Comparison of ENCODE assay signal across 17 cellular contexts in genomic region chr2:33302348-33302747, GRCh38.
DNase-seq lines count a peak whose midpoint lies in the region; ATAC-seq and TF ChIP-seq lines count a peak whose summit lies in the region.
"Had no signal": no experiment of that assay in that cellular context is flagged by ENCODE, and none has a peak within 500 bp of the region (broad histone marks: within the 10 kb centered on the region; RNA-seq: fewer than 3 reads in every experiment).

No MANE protein-coding gene starts in this region.

- H3K27ac ChIP-seq in ascending aorta, result peak overlapping the region; percentile 35 to 54
- peak overlapping the region; percentile 38 for H3K27ac ChIP-seq in stomach smooth muscle (ENCODE audit: low read length)
- H3K27ac ChIP-seq: BLaER1, GM23248 had no signal

- intact Hi-C loops in ascending aorta (cut with DNase I) (no loop called here), posterior cingulate gyrus (cut with DNase I) (no loop called here), lower leg skin (cut with DNase I; ENCODE audit: low total_unique reads) (no loop called here)

- TF ChIP-seq CTCF in ascending aorta (IDR thresholded peaks at IDR 0.05), result no peak
- TF ChIP-seq CTCF in lower leg skin (IDR thresholded peaks at IDR 0.05), result no peak

- no peak for TF ChIP-seq POLR2A in lower leg skin (IDR thresholded peaks at IDR 0.05)

- no peaks in the 10 kb centered on the region for H3K9me3 ChIP-seq in ascending aorta
- no peaks in the 10 kb centered on the region for H3K9me3 ChIP-seq in stomach smooth muscle (ENCODE audit: control insufficient read depth in 2 of 2, low read length in 2 of 2)
- H3K9me3 ChIP-seq: BLaER1, HAP-1 had no signal

- ATAC-seq in HG03095 (IDR thresholded peaks at IDR 0.05; ENCODE audit: unreplicated experiment), result no peak

- H3K36me3 ChIP-seq in ascending aorta (peaks cover 42 to 63% of the 10 kb centered on the region in 2 donors), stomach smooth muscle (ENCODE audit: control insufficient read depth in 2 of 2, insufficient read depth in 2 of 2, low read length in 2 of 2) (peaks cover 9 to 12% of the 10 kb centered on the region in 2 donors)
- H3K36me3 ChIP-seq: BLaER1, HAP-1 had no signal

- H3K4me3 ChIP-seq in ascending aorta (no peak overlapping the region), stomach smooth muscle (ENCODE audit: low read length in 2 of 2) (no peak overlapping the region), lower leg skin (ENCODE audit: low read depth, poor library complexity, severe bottlenecking) (no peak overlapping the region)
- H3K4me3 ChIP-seq: BLaER1, GM23248, HAP-1 had no signal

- H3K27me3 ChIP-seq in ascending aorta (no peaks in the 10 kb centered on the region), stomach smooth muscle (ENCODE audit: control insufficient read depth in 1 of 2, insufficient read depth in 2 of 2, low read length in 2 of 2) (no peaks in the 10 kb centered on the region)
- H3K27me3 ChIP-seq: BLaER1 had no signal

- no peak overlapping the region for H3K9ac ChIP-seq in stomach smooth muscle (ENCODE audit: low read length in 2 of 2)
- H3K9ac ChIP-seq: BLaER1, GM23248 had no signal

- H3K4me1 ChIP-seq in ascending aorta (peaks cover 0 to 26% of the 10 kb centered on the region in 2 donors), stomach smooth muscle (ENCODE audit: control insufficient read depth, insufficient read depth, low read length) (peaks cover 16% of the 10 kb centered on the region)
- H3K4me1 ChIP-seq: BLaER1, HAP-1 had no signal

- peak; percentile 25 for DNase-seq in AG20443 (ENCODE audit: low spot score)
- no peak for DNase-seq in ascending aorta (ENCODE audit: low spot score in 2 of 2)
- DNase-seq in fibroblast of gingiva (ENCODE audit: low read depth), result peak; percentile 76
- no peak for DNase-seq in posterior cingulate gyrus
- no peak for DNase-seq in cerebellar nuclear complex (lab: John Stamatoyannopoulos, UW)
- DNase-seq in lower leg skin (ENCODE audit: low spot score in 2 of 2), result no peak
- DNase-seq: ACHN; CD4-positive, alpha-beta memory T cell; DMS153; DMS79; GDM1; GM23248; IMR-90 had no signal

- 71 to 81% methylated on average over 2 of the region's 2 CpGs for WGBS in lower leg skin, 2 donors

Comparison
In these comparisons a context has a peak if more than half of its experiments do, and no peak if none do; other contexts are left out.
1. DNase-seq: peak in AG20443 (single experiment) and fibroblast of gingiva (single experiment); none in ascending aorta (0 of 2), posterior cingulate gyrus (0 of 10), cerebellar nuclear complex (0 of 2) and lower leg skin (0 of 2).